ENCODE assay signal across 8 cellular contexts in the genomic region with DNA sequence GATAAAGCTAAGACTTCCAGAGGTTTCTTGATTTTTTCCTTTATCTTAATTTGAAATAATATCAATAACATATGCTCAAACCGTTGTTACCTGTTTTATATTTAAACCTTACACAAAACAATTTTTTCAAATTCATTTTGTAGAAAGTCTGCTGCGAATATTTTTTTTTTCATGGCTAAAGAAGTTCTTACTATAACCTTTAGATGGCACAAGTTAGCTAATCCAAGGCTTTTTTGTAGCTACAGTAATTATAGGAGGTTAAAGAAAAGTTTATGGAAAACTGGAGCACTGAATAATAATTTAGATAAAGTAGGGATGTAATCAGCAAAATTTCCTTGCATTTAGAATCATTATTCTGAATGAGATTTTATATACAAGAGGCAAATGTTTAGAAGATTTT.
DNase-seq lines count a peak whose midpoint lies in the region; ATAC-seq and TF ChIP-seq lines count a peak whose summit lies in the region.

No MANE protein-coding gene starts in this region.

- H4K20me1 ChIP-seq in SK-N-SH (ENCODE audit: insufficient read depth), result no peaks in the 10 kb centered on the region

- H3K4me1 ChIP-seq in SK-N-SH (ENCODE audit: control insufficient read depth in 1 of 2, insufficient read depth in 2 of 2, low read depth in 1 of 2, low read length in 1 of 2), result no peaks in the 10 kb centered on the region; a peak in 1 of 4 replicates

- CTCF ChIA-PET in SK-N-SH (lab: Yijun Ruan, JAX), result interaction anchor here (0.6 to 1.7 kb wide), 15 partner anchors 9 to 666 kb away, joined by 3 to 11 read pairs (median 3); no protein-coding TSS in a partner anchor

- no peak overlapping the region for H2AFZ ChIP-seq in SK-N-SH (ENCODE audit: low read depth)

- peak; percentile 84 for TF ChIP-seq CTCF in AG10803 (conservative IDR thresholded peaks at IDR 0.05; ENCODE audit: low read length)
- peak; percentile 85 for TF ChIP-seq CTCF in SK-N-SH (IDR thresholded peaks at IDR 0.05)

- TF ChIP-seq EP300 in SK-N-SH (IDR thresholded peaks at IDR 0.05; ENCODE audit: borderline replicate concordance in 1 of 2, low read depth in 1 of 2, low read length in 1 of 2), result no peak

- no peak for ATAC-seq in GM21528 (IDR thresholded peaks at IDR 0.05; ENCODE audit: low FRiP score, unreplicated experiment)

- no peaks in the 10 kb centered on the region for H3F3A ChIP-seq in SK-N-SH (replicated peaks; ENCODE audit: insufficient read depth)

- POLR2A ChIA-PET in SK-N-SH (lab: Yijun Ruan, JAX), result no interaction called here

- H3K9me3 ChIP-seq in SK-N-SH, result no peaks in the 10 kb centered on the region
- no peaks in the 10 kb centered on the region for H3K9me3 ChIP-seq in MG63

- no peak overlapping the region for H3K9ac ChIP-seq in SK-N-SH

- H3K27me3 ChIP-seq in SK-N-SH (ENCODE audit: insufficient read depth) (no peaks in the 10 kb centered on the region), MG63 (no peaks in the 10 kb centered on the region)

- H3K4me3 ChIP-seq in AG10803 (ENCODE audit: low read length) (no peak overlapping the region), SK-N-SH (ENCODE audit: low read depth in 2 of 2, low read length in 1 of 2) (no peak overlapping the region), MG63 (no peak overlapping the region)

- no peaks in the 10 kb centered on the region for H3K36me3 ChIP-seq in SK-N-SH (replicated peaks in 1 of 2; ENCODE audit: control insufficient read depth in 1 of 2, insufficient read depth in 2 of 2, low read length in 1 of 2)
- H3K36me3 ChIP-seq in MG63, result no peaks in the 10 kb centered on the region

- H3K4me2 ChIP-seq in SK-N-SH, result no peak overlapping the region

- 2% methylated on average over 2 of the region's 2 CpGs for WGBS in SK-N-SH (ENCODE audit: low lambda C conversion rate)

- 0 out of 4 replicates have a peak overlapping the region, but pooled peaks of 1 of the 2 experiments have one; percentile 6 for H3K27ac ChIP-seq in SK-N-SH (ENCODE audit: low read depth in 2 of 2, low read length in 1 of 2)

- DNase-seq in AG10803 (ENCODE audit: low read depth) (peak; percentile 52), HT-29 (ENCODE audit: low spot score) (peak; percentile 53), SK-N-SH (peak; percentile 26), inferior parietal cortex (ENCODE audit: extremely low spot score) (peak; percentile 54), MG63 (no peak), cerebellar nuclear complex (lab: John Stamatoyannopoulos, UW) (no peak), HPDE6-E6E7 (ENCODE audit: extremely low spot score) (no peak)

- H3K79me2 ChIP-seq in SK-N-SH (ENCODE audit: insufficient read depth), result no peaks in the 10 kb centered on the region

- TF ChIP-seq RAD21 in SK-N-SH (IDR thresholded peaks at IDR 0.05; ENCODE audit: low read length), result peak; percentile 72

- H3K9me2 ChIP-seq in SK-N-SH, result no peaks in the 10 kb centered on the region

TF ChIP-seq in SK-N-SH, 30 proteins besides CTCF, POLR2A, EP300 and RAD21:
- TF ChIP-seq SMC3 (IDR thresholded peaks at IDR 0.05; ENCODE audit: low read depth, low read length), result peak; percentile 48
- no peak for TF ChIP-seq POLR2AphosphoS5 (IDR thresholded peaks at IDR 0.05; ENCODE audit: low read depth, low read length)
- TF ChIP-seq TAF1 (IDR thresholded peaks at IDR 0.05; ENCODE audit: borderline replicate concordance, low read depth, low read length), result no peak
TF ChIP-seq in SK-N-SH: peak in this region for 1.

Comparison
In these comparisons a context has a peak if more than half of its experiments do, and no peak if none do; other contexts are left out.
1. DNase-seq: peak in AG10803 (single experiment), HT-29 (single experiment), SK-N-SH (single experiment) and inferior parietal cortex (single experiment); none in MG63 (single experiment), cerebellar nuclear complex (0 of 2) and HPDE6-E6E7 (single experiment).